Comparison of ENCODE assay signal across 9 cellular contexts in the genomic region with DNA sequence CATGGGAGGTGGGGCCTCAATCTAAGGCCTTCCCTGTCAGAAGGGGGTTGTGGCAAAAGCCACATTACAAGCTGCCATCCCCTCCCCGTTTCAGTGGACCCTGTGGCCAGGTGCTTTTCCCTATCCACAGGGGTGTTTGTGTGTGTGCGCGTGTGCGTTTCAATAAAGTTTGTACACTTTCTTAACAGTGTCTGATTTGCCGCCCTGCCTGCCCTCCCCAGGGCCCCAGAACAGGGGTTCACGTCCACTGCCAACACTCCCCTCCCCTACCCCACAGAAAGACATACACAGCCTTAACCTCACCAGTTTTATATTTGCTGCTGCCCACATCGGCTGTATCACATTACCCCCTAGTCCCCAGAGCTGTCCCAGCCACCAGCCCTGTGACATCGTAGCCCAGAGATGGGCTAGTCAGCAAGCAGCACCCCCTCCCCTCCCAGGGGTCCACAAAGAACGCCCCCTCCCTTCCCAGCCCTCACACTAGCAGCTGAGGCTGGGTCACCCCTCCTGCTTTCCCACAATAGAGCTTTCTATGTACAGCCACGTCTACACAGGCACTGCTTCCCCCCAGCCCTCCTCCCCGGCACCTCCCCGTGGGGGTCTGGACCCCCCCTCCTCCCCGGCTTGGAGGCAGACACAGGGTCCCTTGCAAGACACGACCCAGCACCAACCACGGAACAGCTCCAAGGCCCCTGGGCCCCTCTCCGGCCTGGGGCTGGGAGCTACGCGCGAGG. TPM values are rescaled to one million over a fixed set of nuclear protein-coding genes. Genes with fewer than 3 reads are reported as not detected.
DNase-seq lines count a peak whose midpoint lies in the region; ATAC-seq and TF ChIP-seq lines count a peak whose summit lies in the region.
"Had no signal": no experiment of that assay in that cellular context is flagged by ENCODE, and none has a peak within 500 bp of the region (broad histone marks: within the 10 kb centered on the region; RNA-seq: fewer than 3 reads in every experiment).

No MANE protein-coding gene starts in this region.

- CTCF ChIA-PET in T-cell (lab: Charles Lee): interaction anchor here (0.5 to 0.8 kb wide), 3 partner anchors 11 to 153 kb away, joined by 3 to 6 read pairs (median 3); no protein-coding TSS in a partner anchor

- H3K27ac Mint-ChIP-seq in T-cell: no peak overlapping the region

- no peaks in the 10 kb centered on the region for H3K27me3 Mint-ChIP-seq in T-cell

- H3K9me3 ChIP-seq in right cardiac atrium (ENCODE audit: control insufficient read depth, low read length): no peaks in the 10 kb centered on the region
- H3K9me3 ChIP-seq in SJCRH30 (replicated peaks): no peaks in the 10 kb centered on the region
- no peaks in the 10 kb centered on the region for H3K9me3 ChIP-seq in thyroid gland

- no peak for TF ChIP-seq CTCF in GM13977 (IDR thresholded peaks at IDR 0.05; ENCODE audit: extremely low read depth, insufficient read depth, missing control alignments)
- TF ChIP-seq CTCF in thyroid gland (IDR thresholded peaks at IDR 0.05): no peak

- no peaks in the 10 kb centered on the region for H3K9me3 Mint-ChIP-seq in T-cell

- H3K4me3 ChIP-seq in right cardiac atrium (ENCODE audit: low read length): peak overlapping the region; percentile 33
- peak overlapping the region; percentile 17 to 48 (median 29) for H3K4me3 ChIP-seq in skin epidermis
- H3K4me3 ChIP-seq in SJCRH30: no peak overlapping the region
- H3K4me3 ChIP-seq in thyroid gland (replicated peaks in 1 of 3): no peak overlapping the region

- DNase-seq in GM13977 (ENCODE audit: low spot score) (peak; percentile 35), T-cell (no peak), right cardiac atrium (peak in 2 of 3 donors; percentile 50 to 69), SJCRH30 (no peak), thyroid gland (no peak)
- DNase-seq: NCI-H2081 treated with DMSO at 0.1 percent for 48 hours had no signal

- POLR2A ChIA-PET in T-cell (lab: Charles Lee): no interaction called here

- peaks cover 3% of the 10 kb centered on the region for H3K36me3 Mint-ChIP-seq in T-cell

- H3K4me1 ChIP-seq in right cardiac atrium (ENCODE audit: control insufficient read depth, insufficient read depth, low read length): no peaks in the 10 kb centered on the region
- H3K4me1 ChIP-seq in SJCRH30: no peaks in the 10 kb centered on the region
- no peaks in the 10 kb centered on the region for H3K4me1 ChIP-seq in thyroid gland

- no peak overlapping the region for H3K27ac ChIP-seq in right cardiac atrium (ENCODE audit: low read length)
- peak overlapping the region in 5 of 21 experiments; percentile 9 to 67 (median 37) for H3K27ac ChIP-seq in skin epidermis
- H3K27ac ChIP-seq in SJCRH30: no peak overlapping the region
- H3K27ac ChIP-seq in thyroid gland: no peak overlapping the region

- in situ Hi-C loops in GM13977 (cut with MboI; ENCODE audit: low pct_unique_long_range_greater_than_20kb, low sequenced_read_pairs, unreplicated experiment): no loop called here

- 49% methylated on average over 19 of the region's 19 CpGs for WGBS in right cardiac atrium
- WGBS in thyroid gland, 2 donors: 82 to 84% methylated on average over 10 to 12 of the region's 19 CpGs

- ATAC-seq in T-cell (replicated peaks in 1 of 4): no peak
- no peak for ATAC-seq in right cardiac atrium
- ATAC-seq in GM19035 (IDR thresholded peaks at IDR 0.05; ENCODE audit: unreplicated experiment): no peak

- H3K36me3 ChIP-seq in SJCRH30 (0 out of 2 replicates have a peak, but pooled peaks cover 3% of the 10 kb centered on the region), thyroid gland (peaks cover 27 to 30% of the 10 kb centered on the region in 2 donors)

- H3K4me3 Mint-ChIP-seq in T-cell: peak overlapping the region; percentile 64 to 70 (median 65)

- peaks cover 4 to 15% (median 5%) of the 10 kb centered on the region in 3 donors for H3K4me1 Mint-ChIP-seq in T-cell

- no peak for TF ChIP-seq POLR2A in thyroid gland (IDR thresholded peaks at IDR 0.05)

- no peaks in the 10 kb centered on the region for H3K27me3 ChIP-seq in right cardiac atrium (ENCODE audit: control insufficient read depth, insufficient read depth)
- H3K27me3 ChIP-seq in SJCRH30: no peaks in the 10 kb centered on the region
- H3K27me3 ChIP-seq in thyroid gland: no peaks in the 10 kb centered on the region

- intact Hi-C loops in right cardiac atrium (cut with DNase I): no loop called here
- intact Hi-C loops in thyroid gland (cut with DNase I): no loop called here

RNA-seq across cellular contexts. Expression of gene GRN, which starts 8.0 kb away (rescaled TPM):
- total RNA-seq in T-cell: 10 to 100 TPM; 21.0 to 48.3 (median 40.1) TPM
- total RNA-seq in right cardiac atrium: 100 to 1,000 TPM; 158 to 215 (median 194) TPM
- polyA plus RNA-seq in right cardiac atrium: 100 TPM
- 74.4 and 77.2 TPM in 2 replicates for total RNA-seq in SJCRH30 (2014; rRNA removed; shearing (Covaris generic))
- 100 to 1,000 TPM; 259 to 292 (median 264) TPM for total RNA-seq in thyroid gland

RNA-seq across cellular contexts. Expression of gene FAM171A2, which starts 10.6 kb away (rescaled TPM):
- 1 to 10 TPM in 2 of 5 donors, under 1 TPM in 3; 0.18 to 1.5 (median 0.89) TPM for total RNA-seq in T-cell
- 1 to 10 TPM; 2.4 to 4.0 (median 3.1) TPM for total RNA-seq in right cardiac atrium
- polyA plus RNA-seq in right cardiac atrium: 1.9 TPM
- total RNA-seq in SJCRH30 (2014; rRNA removed; shearing (Covaris generic)): 11.8 and 13.7 TPM in 2 replicates
- 10 to 100 TPM in 2 of 4 donors, 1 to 10 TPM in 2; 7.1 to 15.0 (median 10.4) TPM for total RNA-seq in thyroid gland

RNA-seq across cellular contexts. Expression of gene SLC25A39, which starts 28.5 kb away (rescaled TPM):
- 100 to 1,000 TPM in 3 of 5 donors, 10 to 100 TPM in 2; 78.6 to 108 (median 104) TPM for total RNA-seq in T-cell
- total RNA-seq in right cardiac atrium: 10 to 100 TPM; 56.7 to 69.9 (median 66.4) TPM
- 73.0 TPM for polyA plus RNA-seq in right cardiac atrium
- 86.9 and 87.2 TPM in 2 replicates for total RNA-seq in SJCRH30 (2014; rRNA removed; shearing (Covaris generic))
- 100 to 1,000 TPM in 2 of 4 donors, 10 to 100 TPM in 2; 82.5 to 201 (median 144) TPM for total RNA-seq in thyroid gland

RNA-seq across cellular contexts. Expression of gene ITGA2B, which starts 36.4 kb away (rescaled TPM):
- total RNA-seq in T-cell (1 to 10 TPM in 3 of 5 donors, under 1 TPM in 2; 0.41 to 3.9 (median 1.1) TPM), right cardiac atrium (10 to 100 TPM in 1 of 4 donors, 1 to 10 TPM in 3; 3.9 to 14.3 (median 8.6) TPM), thyroid gland (1 to 10 TPM; 2.0 to 4.6 (median 3.3) TPM)
- polyA plus RNA-seq in right cardiac atrium: 3.4 TPM
- total RNA-seq in SJCRH30 (2014; rRNA removed; shearing (Covaris generic)): 0.38 and 0.67 TPM in 2 replicates
- total RNA-seq: SK-MEL-5 had no signal

RNA-seq across cellular contexts. Expression of gene RUNDC3A, which starts 44.7 kb away (rescaled TPM):
- under 1 TPM in 3 of 5 donors, not detected in 2; 0.38 to 0.65 (median 0.41) TPM for total RNA-seq in T-cell
- 1 to 10 TPM; 1.8 to 4.5 (median 2.3) TPM for total RNA-seq in right cardiac atrium
- 1.6 TPM for polyA plus RNA-seq in right cardiac atrium
- total RNA-seq in SJCRH30 (2014; rRNA removed; shearing (Covaris generic)): 0.14 TPM in 1 of 2 replicates, not detected in the other
- 1 to 10 TPM in 3 of 4 donors, under 1 TPM in 1; 0.89 to 4.1 (median 2.1) TPM for total RNA-seq in thyroid gland

Comparison
In these comparisons a context has a peak if more than half of its experiments do, and no peak if none do; other contexts are left out.
1. DNase-seq: peak in GM13977 (single experiment) and right cardiac atrium (2 of 3); none in T-cell (0 of 34), SJCRH30 (0 of 2) and thyroid gland (0 of 2).
2. H3K4me3 ChIP-seq: peak in right cardiac atrium (single experiment) and skin epidermis (7 of 7); none in SJCRH30 (single experiment) and thyroid gland (0 of 3).